Comparison of ENCODE assay signal across 36 cellular contexts in the genomic region with DNA sequence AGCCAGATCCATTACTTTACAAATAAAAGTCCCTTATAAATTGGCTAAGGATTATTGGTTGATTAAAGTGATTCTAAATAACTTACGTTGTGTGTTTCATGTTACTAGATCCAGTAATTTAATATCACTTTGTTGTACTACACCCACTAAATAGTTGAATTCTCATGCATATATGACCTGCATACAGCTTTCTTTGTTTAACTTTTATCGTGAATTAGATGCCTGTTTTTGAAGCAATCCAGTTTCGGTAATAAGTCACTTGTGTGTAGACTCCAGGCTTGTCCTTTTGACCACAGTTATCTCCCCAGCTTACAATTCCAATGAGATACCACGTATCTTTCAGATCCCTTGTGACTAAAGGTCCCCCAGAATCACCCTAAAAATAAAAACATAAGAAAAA. TPM values are rescaled to one million over a fixed set of nuclear protein-coding genes. Genes with fewer than 3 reads are reported as not detected.
"Had no signal": no experiment of that assay in that cellular context is flagged by ENCODE, and none has a peak within 500 bp of the region (broad histone marks: within the 10 kb centered on the region; RNA-seq: fewer than 3 reads in every experiment).

No MANE protein-coding gene starts in this region.

- DNase-seq: dermis blood vessel endothelial cell; effector memory CD4-positive, alpha-beta T cell; foreskin keratinocyte; glutamatergic neuron; heart right ventricle; hypothalamus; left ventricle myocardium superior; lower lobe of right lung; pancreas; stimulated activated CD4-positive, alpha-beta T cell treated with anti-CD3 and anti-CD28 coated beads, Interleukin-2, amount 100 ng/mL, for 24 hours; stimulated activated CD4-positive, alpha-beta T cell treated with anti-CD3 and anti-CD28 coated beads, Interleukin-4, amount 100 ng/mL, for 24 hours; stimulated activated naive CD4-positive, alpha-beta T cell treated with Interleukin-2 at 50 U/mL for 16 hours; stomach; thyroid gland; trophoblast cell had no signal

- H3K9me3 ChIP-seq: gastroesophageal sphincter, lower lobe of right lung, neutrophil, pancreas, prostate gland, thyroid gland, vagina had no signal

- H3K27me3 ChIP-seq: esophagus muscularis mucosa, foreskin keratinocyte, gastroesophageal sphincter, heart right ventricle, neutrophil, pancreas, right atrium auricular region, stomach, thyroid gland, vagina had no signal

- ATAC-seq: foreskin keratinocyte; gastroesophageal sphincter; heart right ventricle; left ventricle myocardium superior; lower lobe of right lung; natural killer cell treated with Interleukin-12 subunit alpha and Interleukin-12 subunit beta and Interleukin-15 and Interleukin-18, amount 100 ng/mL, for 72 hours; sciatic nerve; stimulated activated effector memory CD8-positive, alpha-beta T cell treated with anti-CD3 and anti-CD28 coated beads, Interleukin-12 subunit alpha, Interleukin-12 subunit beta, amount 100 ng/mL, for 72 hours had no signal

- H3K4me1 Mint-ChIP-seq: neural crest cell; stimulated activated effector memory CD8-positive, alpha-beta T cell treated with anti-CD3 and anti-CD28 coated beads, Interleukin-12 subunit alpha, Interleukin-12 subunit beta, amount 100 ng/mL, for 72 hours had no signal

- H3K27ac Mint-ChIP-seq: natural killer cell treated with Interleukin-12 subunit alpha and Interleukin-12 subunit beta and Interleukin-15 and Interleukin-18, amount 100 ng/mL, for 72 hours; stimulated activated effector memory CD8-positive, alpha-beta T cell treated with anti-CD3 and anti-CD28 coated beads, Interleukin-12 subunit alpha, Interleukin-12 subunit beta, amount 100 ng/mL, for 72 hours had no signal

- H3K9me3 Mint-ChIP-seq: natural killer cell treated with Interleukin-12 subunit alpha and Interleukin-12 subunit beta and Interleukin-15 and Interleukin-18, amount 100 ng/mL, for 72 hours had no signal

- H3K27ac ChIP-seq: coronary artery, esophagus muscularis mucosa, foreskin keratinocyte, gastroesophageal sphincter, heart right ventricle, lower lobe of right lung, neutrophil, pancreas, prostate gland, right atrium auricular region, stomach, thyroid gland, vagina had no signal

- FAIRE-seq: endothelial cell of umbilical vein, keratinocyte had no signal

- H3K36me3 ChIP-seq: esophagus muscularis mucosa, gastroesophageal sphincter, heart right ventricle, lower lobe of right lung, neutrophil, pancreas, prostate gland, right atrium auricular region, stomach, thyroid gland, vagina had no signal

- H3K36me3 Mint-ChIP-seq: stimulated activated effector memory CD8-positive, alpha-beta T cell treated with anti-CD3 and anti-CD28 coated beads, Interleukin-12 subunit alpha, Interleukin-12 subunit beta, amount 100 ng/mL, for 72 hours had no signal

- H3K4me1 ChIP-seq: esophagus muscularis mucosa, gastroesophageal sphincter, heart right ventricle, lower lobe of right lung, prostate gland, right atrium auricular region, thyroid gland, vagina had no signal

- H3K4me3 Mint-ChIP-seq: natural killer cell treated with Interleukin-12 subunit alpha and Interleukin-12 subunit beta and Interleukin-15 and Interleukin-18, amount 100 ng/mL, for 72 hours; neural crest cell; stimulated activated effector memory CD8-positive, alpha-beta T cell treated with anti-CD3 and anti-CD28 coated beads, Interleukin-12 subunit alpha, Interleukin-12 subunit beta, amount 100 ng/mL, for 72 hours had no signal

- H3K4me3 ChIP-seq: coronary artery, esophagus muscularis mucosa, gastroesophageal sphincter, heart right ventricle, lower lobe of right lung, pancreas, prostate gland, right atrium auricular region, stomach, thyroid gland, vagina had no signal

RNA-seq across cellular contexts. Expression of gene TMPRSS11D, which starts 27.3 kb away (rescaled TPM):
- total RNA-seq: dermis blood vessel endothelial cell; endothelial cell of umbilical vein; epithelial cell of proximal tubule; esophagus muscularis mucosa; fibroblast of lung; heart right ventricle; left ventricle myocardium superior; lower lobe of right lung; mesenteric fat pad; myocyte; natural killer cell treated with Interleukin-12 subunit alpha and Interleukin-12 subunit beta and Interleukin-15 and Interleukin-18, amount 100 ng/mL, for 72 hours; neural crest cell; omental fat pad; pancreas; prostate gland; right atrium auricular region; sciatic nerve; stomach; subcutaneous adipose tissue; temporal lobe; thyroid gland; ureter had no signal
- polyA plus RNA-seq: fibroblast of lung, pancreas had no signal

RNA-seq across cellular contexts. Expression of gene TMPRSS11A, which starts 52.2 kb away (rescaled TPM):
- total RNA-seq: endothelial cell of umbilical vein; epithelial cell of proximal tubule; fibroblast of lung; foreskin keratinocyte; heart right ventricle; left ventricle myocardium superior; lower lobe of right lung; mesenteric fat pad; myocyte; natural killer cell treated with Interleukin-12 subunit alpha and Interleukin-12 subunit beta and Interleukin-15 and Interleukin-18, amount 100 ng/mL, for 72 hours; neural crest cell; omental fat pad; pancreas; right atrium auricular region; sciatic nerve; subcutaneous adipose tissue; temporal lobe; thyroid gland; ureter had no signal
- polyA plus RNA-seq: endothelial cell of umbilical vein, fibroblast of lung, foreskin keratinocyte, pancreas had no signal
